In the genomic region with DNA sequence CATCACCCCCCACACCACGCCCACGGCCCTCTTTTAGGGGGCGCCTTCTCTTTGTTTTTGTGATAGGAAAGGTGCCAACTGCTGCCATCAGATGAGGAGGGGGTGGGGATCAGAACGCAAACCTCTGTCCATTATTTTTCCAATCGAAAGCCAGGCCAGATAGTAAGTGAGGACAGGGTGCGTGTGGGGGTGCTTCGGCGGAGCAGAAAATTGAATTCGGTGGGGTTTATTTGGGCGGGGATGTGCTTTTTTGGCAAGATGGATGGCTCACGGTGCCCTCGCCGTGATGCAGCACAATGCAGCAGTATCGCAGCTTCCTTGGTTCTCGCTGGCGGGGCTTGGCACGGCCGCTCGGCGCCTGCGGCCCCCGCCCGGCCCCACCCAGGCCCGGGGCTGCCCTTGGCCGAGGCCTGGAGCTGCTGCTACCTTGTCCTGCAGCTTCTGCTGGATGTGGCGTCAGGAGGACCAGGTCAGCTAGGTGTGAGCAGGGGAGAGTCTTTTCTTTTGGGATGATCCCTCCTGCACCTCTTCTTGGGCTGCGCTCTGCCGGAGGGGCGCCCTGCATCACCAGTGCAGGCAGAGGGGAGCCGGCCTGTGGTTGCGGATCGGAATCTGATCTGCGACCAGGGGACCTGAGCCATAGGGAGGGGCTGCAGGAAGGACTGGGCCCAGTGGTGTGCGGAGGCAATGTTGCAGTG, we compare ENCODE assay signal across 8 cellular contexts. TPM values are rescaled to one million over a fixed set of nuclear protein-coding genes. Genes with fewer than 3 reads are reported as not detected.
DNase-seq lines count a peak whose midpoint lies in the region; ATAC-seq and TF ChIP-seq lines count a peak whose summit lies in the region.

No MANE protein-coding gene starts in this region.

- peak; percentile 44 for ATAC-seq in CD4-positive, alpha-beta T cell (ENCODE audit: poor library complexity)
- ATAC-seq in HG02970 (IDR thresholded peaks at IDR 0.05; ENCODE audit: low FRiP score, unreplicated experiment), result no peak

- no peak for TF ChIP-seq CTCF in CD4-positive, alpha-beta T cell (IDR thresholded peaks at IDR 0.05)
- TF ChIP-seq CTCF in HL-60 (IDR thresholded peaks at IDR 0.05; ENCODE audit: insufficient read depth, low read length) (no peak), tibial artery (IDR thresholded peaks at IDR 0.05) (no peak)

- peaks cover 22% of the 10 kb centered on the region for H3K4me1 Mint-ChIP-seq in CD4-positive, alpha-beta T cell (ENCODE audit: low read depth)

- DNase-seq in CD4-positive, alpha-beta T cell, result no peak
- DNase-seq in HL-60 (ENCODE audit: low read depth in 1 of 2, low spot score in 1 of 2) (no peak), SK-MEL-5 (ENCODE audit: low read depth, low spot score) (peak; percentile 34), dermis blood vessel endothelial cell (peak; percentile 44), lung microvascular endothelial cell (ENCODE audit: low read depth in 2 of 2) (peak; percentile 42 to 61), tibial artery (peak in 1 of 2 donors; percentile 30), inferior parietal cortex (ENCODE audit: extremely low spot score) (no peak)

- peaks cover 0 to 53% (median 20%) of the 10 kb centered on the region in 4 donors for H3K4me1 ChIP-seq in tibial artery

- no peaks in the 10 kb centered on the region for H3K9me3 Mint-ChIP-seq in CD4-positive, alpha-beta T cell

- H3K27ac Mint-ChIP-seq in CD4-positive, alpha-beta T cell, result no peak overlapping the region

- intact Hi-C loops in CD4-positive, alpha-beta T cell (cut with DNase I, micrococcal nuclease), result no loop called here
- intact Hi-C loops in tibial artery (cut with DNase I; ENCODE audit: low total_unique reads), result no loop called here

- no peak overlapping the region for H3K27ac ChIP-seq in CD4-positive, alpha-beta T cell (ENCODE audit: low read depth, low read length)
- H3K27ac ChIP-seq in HL-60 (replicated peaks) (no peak overlapping the region), tibial artery (peak overlapping the region; percentile 94 to 96)

- H3K36me3 ChIP-seq in tibial artery, result no peaks in the 10 kb centered on the region

- H3K9me3 ChIP-seq in CD4-positive, alpha-beta T cell (ENCODE audit: control insufficient read depth, low read length), result no peaks in the 10 kb centered on the region
- no peaks in the 10 kb centered on the region for H3K9me3 ChIP-seq in tibial artery

- peak overlapping the region; percentile 49 for H3K4me3 ChIP-seq in HL-60 (replicated peaks; ENCODE audit: insufficient read depth, low read length)
- peak overlapping the region; percentile 86 to 96 for H3K4me3 ChIP-seq in tibial artery

- CTCF ChIA-PET in CD4-positive, alpha-beta T cell (lab: Charles Lee), result no interaction called here

- H3K36me3 Mint-ChIP-seq in CD4-positive, alpha-beta T cell (ENCODE audit: low read depth), result no peaks in the 10 kb centered on the region

- H3K4me3 Mint-ChIP-seq in CD4-positive, alpha-beta T cell, result peak overlapping the region; percentile 89

- peaks cover 69% of the 10 kb centered on the region for H3K27me3 Mint-ChIP-seq in CD4-positive, alpha-beta T cell

- peaks cover 72% of the 10 kb centered on the region for H3K27me3 ChIP-seq in CD4-positive, alpha-beta T cell (ENCODE audit: control insufficient read depth, insufficient read depth, low read length)
- H3K27me3 ChIP-seq in HL-60 (ENCODE audit: insufficient read depth, poor library complexity, severe bottlenecking) (peaks cover 45% of the 10 kb centered on the region), tibial artery (no peaks in the 10 kb centered on the region)

- POLR2A ChIA-PET in CD4-positive, alpha-beta T cell (lab: Charles Lee), result no interaction called here

- in situ Hi-C loops in SK-MEL-5 (cut with HindIII; ENCODE audit: low pct_unique_long_range_greater_than_20kb, low sequenced_read_pairs), result no loop called here

RNA-seq across cellular contexts. Expression of gene SPTBN1, which starts 1.3 kb away (rescaled TPM):
- total RNA-seq in CD4-positive, alpha-beta T cell, result 100 to 1,000 TPM; 156 to 166 TPM
- total RNA-seq in SK-MEL-5 (2014; rRNA removed; shearing (Covaris generic)), result 326 and 357 TPM in 2 replicates
- polyA plus RNA-seq in SK-MEL-5 (2015; cell fraction: cytosol; rRNA removed), result 127 and 181 TPM in 2 replicates
- 212 and 247 TPM in 2 replicates for polyA plus RNA-seq in SK-MEL-5 (2015; cell fraction: nucleus; rRNA removed)
- total RNA-seq in dermis blood vessel endothelial cell, result 916 and 1,118 TPM in 2 replicates
- total RNA-seq in lung microvascular endothelial cell, result 396 and 652 TPM in 2 replicates

Comparison
In these comparisons a context has a peak if more than half of its experiments do, and no peak if none do; other contexts are left out.
1. DNase-seq: peak in SK-MEL-5 (single experiment), dermis blood vessel endothelial cell (single experiment) and lung microvascular endothelial cell (2 of 2); none in CD4-positive, alpha-beta T cell (0 of 10), HL-60 (0 of 2) and inferior parietal cortex (single experiment).
2. H3K27ac ChIP-seq: peak in tibial artery (2 of 2); none in CD4-positive, alpha-beta T cell (single experiment) and HL-60 (single experiment).